In the genomic region with DNA sequence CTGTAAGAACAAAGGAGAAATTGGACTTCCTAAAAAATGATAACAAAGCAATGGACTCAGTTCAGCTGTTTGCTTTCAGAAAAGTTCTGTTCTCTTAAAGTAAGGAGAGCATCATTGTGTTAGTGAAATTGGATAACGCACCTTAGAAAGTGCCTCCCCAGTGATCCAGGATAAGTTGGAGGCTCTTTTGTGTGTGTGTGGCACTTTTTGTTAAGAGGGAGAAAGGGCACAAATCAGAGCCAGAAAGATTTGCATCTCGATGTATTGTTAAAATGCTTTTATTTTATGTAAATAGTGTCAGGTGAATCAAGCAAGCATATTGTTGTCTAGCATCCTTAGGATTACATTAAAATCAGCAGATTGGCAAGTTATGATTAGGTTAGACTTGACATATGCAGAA, we compare ENCODE assay signal across 1 cellular context.
TF ChIP-seq lines count a peak whose summit lies in the region.

No MANE protein-coding gene starts in this region.

TF ChIP-seq in GM23338, 12 proteins besides CTCF, POLR2A, EP300 and RAD21 (continued from another document):
- TF ChIP-seq, protein P1, sequence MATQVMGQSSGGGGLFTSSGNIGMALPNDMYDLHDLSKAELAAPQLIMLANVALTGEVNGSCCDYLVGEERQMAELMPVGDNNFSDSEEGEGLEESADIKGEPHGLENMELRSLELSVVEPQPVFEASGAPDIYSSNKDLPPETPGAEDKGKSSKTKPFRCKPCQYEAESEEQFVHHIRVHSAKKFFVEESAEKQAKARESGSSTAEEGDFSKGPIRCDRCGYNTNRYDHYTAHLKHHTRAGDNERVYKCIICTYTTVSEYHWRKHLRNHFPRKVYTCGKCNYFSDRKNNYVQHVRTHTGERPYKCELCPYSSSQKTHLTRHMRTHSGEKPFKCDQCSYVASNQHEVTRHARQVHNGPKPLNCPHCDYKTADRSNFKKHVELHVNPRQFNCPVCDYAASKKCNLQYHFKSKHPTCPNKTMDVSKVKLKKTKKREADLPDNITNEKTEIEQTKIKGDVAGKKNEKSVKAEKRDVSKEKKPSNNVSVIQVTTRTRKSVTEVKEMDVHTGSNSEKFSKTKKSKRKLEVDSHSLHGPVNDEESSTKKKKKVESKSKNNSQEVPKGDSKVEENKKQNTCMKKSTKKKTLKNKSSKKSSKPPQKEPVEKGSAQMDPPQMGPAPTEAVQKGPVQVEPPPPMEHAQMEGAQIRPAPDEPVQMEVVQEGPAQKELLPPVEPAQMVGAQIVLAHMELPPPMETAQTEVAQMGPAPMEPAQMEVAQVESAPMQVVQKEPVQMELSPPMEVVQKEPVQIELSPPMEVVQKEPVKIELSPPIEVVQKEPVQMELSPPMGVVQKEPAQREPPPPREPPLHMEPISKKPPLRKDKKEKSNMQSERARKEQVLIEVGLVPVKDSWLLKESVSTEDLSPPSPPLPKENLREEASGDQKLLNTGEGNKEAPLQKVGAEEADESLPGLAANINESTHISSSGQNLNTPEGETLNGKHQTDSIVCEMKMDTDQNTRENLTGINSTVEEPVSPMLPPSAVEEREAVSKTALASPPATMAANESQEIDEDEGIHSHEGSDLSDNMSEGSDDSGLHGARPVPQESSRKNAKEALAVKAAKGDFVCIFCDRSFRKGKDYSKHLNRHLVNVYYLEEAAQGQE (IDR thresholded peaks at IDR 0.05; ENCODE audit: unreplicated experiment), result no peak
- no peak for TF ChIP-seq CREB1 (CRISPR knock-in tag; IDR thresholded peaks at IDR 0.05; ENCODE audit: low read depth)
